Comparison of ENCODE assay signal across 19 cellular contexts in the genomic region with DNA sequence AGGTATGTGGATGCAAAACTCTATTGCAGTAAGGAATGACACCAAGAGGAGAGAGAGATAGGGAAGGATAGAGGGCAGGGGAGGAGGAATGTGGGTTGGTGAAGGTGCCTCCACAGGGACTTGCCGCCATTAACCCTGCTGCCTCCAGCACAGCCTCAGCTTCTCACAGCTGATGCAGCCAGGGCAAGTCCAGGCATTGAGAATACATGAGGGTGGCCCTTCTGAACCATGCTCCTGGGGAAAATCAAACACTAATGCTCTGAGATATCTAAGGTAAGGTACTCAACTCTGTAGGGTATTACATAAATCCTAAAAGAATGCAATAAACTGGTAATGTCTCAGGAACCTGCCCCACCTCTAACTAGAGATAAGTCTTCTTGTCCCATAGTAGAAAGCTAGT. TPM values are rescaled to one million over a fixed set of nuclear protein-coding genes. Genes with fewer than 3 reads are reported as not detected.
DNase-seq lines count a peak whose midpoint lies in the region; ATAC-seq and TF ChIP-seq lines count a peak whose summit lies in the region.
"Had no signal": no experiment of that assay in that cellular context is flagged by ENCODE, and none has a peak within 500 bp of the region (broad histone marks: within the 10 kb centered on the region; RNA-seq: fewer than 3 reads in every experiment).

No MANE protein-coding gene starts in this region.

- H2BK12ac ChIP-seq in neuronal stem cell (ENCODE audit: low read length) = no peak overlapping the region

- H3K79me1 ChIP-seq in neuronal stem cell (ENCODE audit: low read depth, low read length) = no peaks in the 10 kb centered on the region

- H2BK5ac ChIP-seq in neuronal stem cell (ENCODE audit: low read length) = no peak overlapping the region

- H4K8ac ChIP-seq in neuronal stem cell (ENCODE audit: low read depth, low read length) = no peak overlapping the region

- no peak overlapping the region for H3K18ac ChIP-seq in neuronal stem cell (ENCODE audit: low read length)

- H2AFZ ChIP-seq in ACC112 (ENCODE audit: low read length, unreplicated experiment) (peak overlapping the region; percentile 55), mammary epithelial cell (ENCODE audit: low read depth, low read length) (peak overlapping the region; percentile 41), neuronal stem cell (ENCODE audit: low read length) (peak overlapping the region; percentile 39)

- no peak overlapping the region for H3K14ac ChIP-seq in neuronal stem cell (ENCODE audit: low read length)

- H3K27me3 ChIP-seq in ACC112 (ENCODE audit: insufficient read depth, low read length) = no peaks in the 10 kb centered on the region
- no peaks in the 10 kb centered on the region for H3K27me3 ChIP-seq in mammary epithelial cell (ENCODE audit: insufficient read depth, low read length)
- H3K27me3 ChIP-seq in neuronal stem cell (ENCODE audit: control insufficient read depth in 3 of 3, insufficient read depth in 3 of 3, low read depth in 1 of 3, low read length in 3 of 3) = no peaks in the 10 kb centered on the region
- H3K27me3 ChIP-seq: MG63 had no signal

- H3K4me3 Mint-ChIP-seq in activated naive CD8-positive, alpha-beta T cell treated with anti-CD3 and anti-CD28 coated beads for 36 hours = no peak overlapping the region
- H3K4me3 Mint-ChIP-seq: CD4-positive, alpha-beta memory T cell had no signal

- intact Hi-C loops in mammary epithelial cell (cut with micrococcal nuclease) = no loop called here

- H3K4me3 ChIP-seq in ACC112 (ENCODE audit: low read depth, low read length) (no peak overlapping the region; the same call in 1 of the 2 replicates), mammary epithelial cell (replicated peaks in 1 of 3; ENCODE audit: insufficient read depth in 1 of 3, low read depth in 2 of 3, low read length in 3 of 3) (no peak overlapping the region), neuronal stem cell (ENCODE audit: low read length in 2 of 2) (no peak overlapping the region)
- H3K4me3 ChIP-seq: MG63 had no signal

- no peak overlapping the region for H4K91ac ChIP-seq in neuronal stem cell (ENCODE audit: low read depth, low read length, poor library complexity)

- H3K23ac ChIP-seq in neuronal stem cell (ENCODE audit: low read depth, low read length, poor library complexity) = no peak overlapping the region

- BruUV-seq in mammary epithelial cell (replicated peaks; lab: Mats Ljungman, UMichigan) = no TSS peak

- no peak overlapping the region for H3K27ac ChIP-seq in ACC112 (ENCODE audit: low read depth, low read length)
- no peak overlapping the region for H3K27ac ChIP-seq in mammary epithelial cell (ENCODE audit: insufficient read depth, low read depth, low read length)
- H3K27ac ChIP-seq in neuronal stem cell (replicated peaks; ENCODE audit: low read length) = no peak overlapping the region

- H3K36me3 ChIP-seq in ACC112 (ENCODE audit: insufficient read depth, low read length) (no peaks in the 10 kb centered on the region), mammary epithelial cell (ENCODE audit: insufficient read depth, low read length) (no peaks in the 10 kb centered on the region), neuronal stem cell (replicated peaks in 1 of 2; ENCODE audit: control insufficient read depth in 2 of 2, insufficient read depth in 2 of 2, low read length in 2 of 2) (no peaks in the 10 kb centered on the region)
- H3K36me3 ChIP-seq: MG63 had no signal

- no peaks in the 10 kb centered on the region for H3K79me2 ChIP-seq in ACC112 (ENCODE audit: control insufficient read depth, insufficient read depth, low read length, unreplicated experiment)
- H3K79me2 ChIP-seq in mammary epithelial cell (ENCODE audit: insufficient read depth, low read length) = no peaks in the 10 kb centered on the region

- TF ChIP-seq CTCF in mammary epithelial cell (conservative IDR thresholded peaks at IDR 0.05 in 1 of 2, IDR thresholded peaks at IDR 0.05 in 1 of 2; ENCODE audit: extremely low read depth in 1 of 2, insufficient read depth in 1 of 2, low read depth in 1 of 2, low read length in 2 of 2) = no peak

- H3K36me3 Mint-ChIP-seq in activated naive CD8-positive, alpha-beta T cell treated with anti-CD3 and anti-CD28 coated beads for 36 hours = no peaks in the 10 kb centered on the region
- H3K36me3 Mint-ChIP-seq: CD4-positive, alpha-beta memory T cell had no signal

- DNase-seq in LoVo (ENCODE audit: low spot score) = peak; percentile 4
- peak; percentile 59 for DNase-seq in mammary epithelial cell
- no peak for DNase-seq in neuronal stem cell (ENCODE audit: low spot score)
- DNase-seq in AG08396 (ENCODE audit: low spot score) = no peak
- DNase-seq in activated naive CD8-positive, alpha-beta T cell treated with anti-CD3 and anti-CD28 coated beads for 36 hours = no peak
- DNase-seq: CD4-positive, alpha-beta memory T cell; GF-D8; MG63; NCI-H1048; NCI-H1436; NCI-H1930; NCI-H345; NCI-H524 treated with DMSO at 0.1 percent for 48 hours had no signal

- no peaks in the 10 kb centered on the region for H3K27me3 Mint-ChIP-seq in activated naive CD8-positive, alpha-beta T cell treated with anti-CD3 and anti-CD28 coated beads for 36 hours
- H3K27me3 Mint-ChIP-seq: CD4-positive, alpha-beta memory T cell had no signal

- H3K4me2 ChIP-seq in mammary epithelial cell (ENCODE audit: insufficient read depth, low read depth, low read length) = peak overlapping the region; percentile 16
- no peak overlapping the region for H3K4me2 ChIP-seq in neuronal stem cell (ENCODE audit: insufficient read depth, low read length, poor library complexity, severe bottlenecking)

- dilution Hi-C loops in mammary epithelial cell (cut with HindIII; ENCODE audit: low sequenced_read_pairs) = no loop called here

- no peak overlapping the region for H3K27ac Mint-ChIP-seq in activated naive CD8-positive, alpha-beta T cell treated with anti-CD3 and anti-CD28 coated beads for 36 hours
- H3K27ac Mint-ChIP-seq: CD4-positive, alpha-beta memory T cell had no signal

- H2AK5ac ChIP-seq in neuronal stem cell (ENCODE audit: low read depth, low read length) = no peak overlapping the region

- no peaks in the 10 kb centered on the region for H3K9me3 Mint-ChIP-seq in activated naive CD8-positive, alpha-beta T cell treated with anti-CD3 and anti-CD28 coated beads for 36 hours
- H3K9me3 Mint-ChIP-seq: CD4-positive, alpha-beta memory T cell had no signal

- H3K9me3 ChIP-seq in mammary epithelial cell (replicated peaks; ENCODE audit: insufficient read depth, low read length) (no peaks in the 10 kb centered on the region), neuronal stem cell (replicated peaks in 1 of 2; ENCODE audit: control insufficient read depth in 2 of 2, insufficient read depth in 1 of 2, low read depth in 1 of 2, low read length in 2 of 2) (no peaks in the 10 kb centered on the region)
- H3K9me3 ChIP-seq: MG63 had no signal

- no peak overlapping the region for H2BK120ac ChIP-seq in neuronal stem cell (ENCODE audit: low read depth, low read length)

- no peaks in the 10 kb centered on the region for H4K20me1 ChIP-seq in mammary epithelial cell (ENCODE audit: insufficient read depth, low read length)

- CTCF ChIA-PET in mammary epithelial cell (lab: Charles Lee; ENCODE audit: low non-redundant PET) = no interaction called here

- peaks cover 10% of the 10 kb centered on the region for H3K4me1 ChIP-seq in ACC112 (ENCODE audit: control insufficient read depth, insufficient read depth, low read length, unreplicated experiment)
- H3K4me1 ChIP-seq in mammary epithelial cell (ENCODE audit: insufficient read depth, low read length) = no peaks in the 10 kb centered on the region
- no peaks in the 10 kb centered on the region for H3K4me1 ChIP-seq in neuronal stem cell (ENCODE audit: control insufficient read depth in 2 of 2, insufficient read depth in 1 of 2, low read depth in 1 of 2, low read length in 2 of 2)

- H3K9ac ChIP-seq in mammary epithelial cell (ENCODE audit: insufficient read depth, low read length) (no peak overlapping the region), neuronal stem cell (ENCODE audit: low read depth, low read length, poor library complexity) (no peak overlapping the region)

- in situ Hi-C loops in mammary epithelial cell (cut with MboI; ENCODE audit: low sequenced_read_pairs in 2 of 2) = no loop called here

- 100% methylated on average over 1 of the region's 1 CpG for WGBS in mammary epithelial cell (ENCODE audit: low coverage, missing lambda C conversion rate)
- no CpG with 5 or more reads among the region's 1 CpG for WGBS in neuronal stem cell (ENCODE audit: extremely low coverage in 2 of 2, insufficient read length in 2 of 2, insufficient replicate concordance in 1 of 2), 2 donors

- H3K4me1 Mint-ChIP-seq in activated naive CD8-positive, alpha-beta T cell treated with anti-CD3 and anti-CD28 coated beads for 36 hours = no peaks in the 10 kb centered on the region
- H3K4me1 Mint-ChIP-seq: CD4-positive, alpha-beta memory T cell had no signal

- ATAC-seq in HG02840 (IDR thresholded peaks at IDR 0.05; ENCODE audit: low FRiP score, unreplicated experiment) = no peak
- ATAC-seq: HepG2, Panc1 had no signal

- H2BK15ac ChIP-seq in neuronal stem cell (ENCODE audit: low read length) = no peak overlapping the region

- H3K4ac ChIP-seq in neuronal stem cell (ENCODE audit: low read length) = no peak overlapping the region

RNA-seq across cellular contexts. Expression of gene UGT2B7, which starts 28.7 kb away (rescaled TPM):
- total RNA-seq in mammary epithelial cell = under 1 TPM in 1 of 2 donors, not detected in 1; 0.33 TPM
- not detected for polyA plus RNA-seq in mammary epithelial cell
- polyA minus RNA-seq in mammary epithelial cell = not detected
- polyA plus RNA-seq in neuronal stem cell (2013, experiment 1 of 2) = not detected
- polyA plus RNA-seq in neuronal stem cell (2013, experiment 2 of 2) = 0.01 TPM
- total RNA-seq in activated naive CD8-positive, alpha-beta T cell treated with anti-CD3 and anti-CD28 coated beads for 36 hours = not detected
- total RNA-seq: CD4-positive, alpha-beta memory T cell; H1 had no signal
- polyA plus RNA-seq: BJ; CD4-positive, alpha-beta memory T cell; H1 had no signal

Comparison
In these comparisons a context has a peak if more than half of its experiments do, and no peak if none do; other contexts are left out.
1. DNase-seq: peak in LoVo (single experiment) and mammary epithelial cell (single experiment); none in neuronal stem cell (single experiment), AG08396 (single experiment) and activated naive CD8-positive, alpha-beta T cell treated with anti-CD3 and anti-CD28 coated beads for 36 hours (single experiment).
2. Peak in every context shown above with its lines, with median percentiles within 50 percentile points of each other: H2AFZ ChIP-seq.